1 cellular context compared by ENCODE assay signal in genomic region chr7:43779032-43779812, GRCh38.
TF ChIP-seq lines count a peak whose summit lies in the region.

No MANE protein-coding gene starts in this region.

TF ChIP-seq in K562, 482 proteins besides CTCF, POLR2A, EP300 and RAD21 (continues in another document):
- TF ChIP-seq CHAMP1 (IDR thresholded peaks at IDR 0.05) (0 out of 2 replicates have a peak, but pooled peaks have one; percentile 15), ZNF586 (CRISPR knock-in tag; conservative IDR thresholded peaks at IDR 0.05) (no peak), ZEB2 (IDR thresholded peaks at IDR 0.05) (0 out of 2 replicates have a peak, but pooled peaks have one; percentile 14), ZNF696 (CRISPR knock-in tag; conservative IDR thresholded peaks at IDR 0.05) (no peak), ZNF695 (CRISPR knock-in tag; IDR thresholded peaks at IDR 0.05) (no peak), ELF1 (tag; IDR thresholded peaks at IDR 0.05) (no peak), LEF1 (IDR thresholded peaks at IDR 0.05) (peak; percentile 43; the same call in 1 of the 2 replicates), ZNF512 (tag; IDR thresholded peaks at IDR 0.05) (no peak), ZBTB5 (IDR thresholded peaks at IDR 0.05) (no peak), TCFL5 (CRISPR knock-in tag; conservative IDR thresholded peaks at IDR 0.05) (no peak), CCNT2 (IDR thresholded peaks at IDR 0.05; ENCODE audit: borderline replicate concordance, extremely low read depth, insufficient read length, low read depth, low read length) (no peak), HLTF (IDR thresholded peaks at IDR 0.05) (no peak), HNRNPUL1 (IDR thresholded peaks at IDR 0.05; ENCODE audit: low read length) (no peak), NR2C1 (IDR thresholded peaks at IDR 0.05) (0 out of 2 replicates have a peak, but pooled peaks have one; percentile 44), NR2C1 (tag; IDR thresholded peaks at IDR 0.05) (peak; percentile 50; the same call in 1 of the 2 replicates), ZNF589 (CRISPR knock-in tag; IDR thresholded peaks at IDR 0.05; ENCODE audit: low read depth) (no peak), ZFP91 (CRISPR knock-in tag; IDR thresholded peaks at IDR 0.05) (no peak), IRF2 (CRISPR knock-in tag; IDR thresholded peaks at IDR 0.05) (no peak), STAT5B (CRISPR knock-in tag; IDR thresholded peaks at IDR 0.05) (no peak), NR1H2 (CRISPR knock-in tag; IDR thresholded peaks at IDR 0.05) (no peak), ARID3B (CRISPR knock-in tag; IDR thresholded peaks at IDR 0.05; ENCODE audit: borderline replicate concordance) (no peak), KLF10 (CRISPR knock-in tag; IDR thresholded peaks at IDR 0.05) (no peak), ARHGAP35 (IDR thresholded peaks at IDR 0.05; ENCODE audit: partially characterized antibody) (no peak), FOXP4 (CRISPR knock-in tag; IDR thresholded peaks at IDR 0.05; ENCODE audit: borderline replicate concordance) (no peak), SETDB1 (IDR thresholded peaks at IDR 0.05; ENCODE audit: low read length) (no peak), ZFX (CRISPR knock-in tag; IDR thresholded peaks at IDR 0.05) (peak; percentile 20; the same call in 1 of the 2 replicates), ZNF174 (CRISPR knock-in tag; IDR thresholded peaks at IDR 0.05) (no peak), CREB3 (tag; conservative IDR thresholded peaks at IDR 0.05; ENCODE audit: low read depth) (no peak), STAT5A (IDR thresholded peaks at IDR 0.05; ENCODE audit: borderline replicate concordance, low read length) (peak; percentile 34; the same call in 1 of the 2 replicates), GATA2 (CRISPR knock-in tag; IDR thresholded peaks at IDR 0.05) (no peak; the same call in 1 of the 2 replicates), RFX7 (CRISPR knock-in tag; IDR thresholded peaks at IDR 0.05) (no peak), ZNF609 (CRISPR knock-in tag; IDR thresholded peaks at IDR 0.05; ENCODE audit: borderline replicate concordance) (no peak), ZNF384 (IDR thresholded peaks at IDR 0.05; ENCODE audit: low read depth, low read length) (no peak), SUPT5H (IDR thresholded peaks at IDR 0.05) (no peak), ZNF707 (CRISPR knock-in tag; conservative IDR thresholded peaks at IDR 0.05) (no peak), ZBTB43 (CRISPR knock-in tag; IDR thresholded peaks at IDR 0.05) (no peak), ZBTB11 (CRISPR knock-in tag; IDR thresholded peaks at IDR 0.05) (no peak), BRF1 (IDR thresholded peaks at IDR 0.05; ENCODE audit: borderline replicate concordance, extremely low read depth, insufficient read length) (no peak)
